ENCODE assay signal across 2 cellular contexts in the genomic region with DNA sequence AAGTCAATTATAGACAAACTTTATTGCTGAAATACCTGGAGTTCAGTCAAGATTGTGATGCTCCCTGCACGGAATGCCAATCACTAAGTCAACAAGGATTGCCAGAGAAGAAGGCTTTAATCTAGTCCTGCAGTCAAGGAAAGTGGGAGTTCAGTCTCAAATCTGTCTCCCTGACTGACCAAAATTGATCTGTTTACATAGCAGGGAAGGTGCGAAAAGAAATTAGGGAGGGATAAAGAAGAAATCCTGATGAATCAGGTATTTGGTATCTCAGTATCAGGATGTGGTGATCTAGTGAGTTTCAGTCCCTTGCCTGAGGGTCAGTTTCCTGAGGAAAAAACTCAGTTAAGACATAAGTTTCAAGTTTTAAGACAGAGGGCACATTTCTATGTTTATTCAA.
TF ChIP-seq lines count a peak whose summit lies in the region.

No MANE protein-coding gene starts in this region.

TF ChIP-seq in H1, 55 proteins besides CTCF, POLR2A, EP300 and RAD21:
- no peak for TF ChIP-seq TBP (IDR thresholded peaks at IDR 0.05; ENCODE audit: low read depth, low read length)
- no peak for TF ChIP-seq BRCA1 (IDR thresholded peaks at IDR 0.05; ENCODE audit: low read depth, low read length)
- no peak for TF ChIP-seq TAF1 (IDR thresholded peaks at IDR 0.05; ENCODE audit: low read depth, low read length)
- no peak for TF ChIP-seq SP1 (IDR thresholded peaks at IDR 0.05; ENCODE audit: low read depth, low read length)

TF ChIP-seq in HepG2, 621 proteins besides CTCF, POLR2A, EP300 and RAD21:
- TF ChIP-seq MEIS2 (CRISPR knock-in tag; IDR thresholded peaks at IDR 0.05), result no peak
- TF ChIP-seq, protein P1, sequence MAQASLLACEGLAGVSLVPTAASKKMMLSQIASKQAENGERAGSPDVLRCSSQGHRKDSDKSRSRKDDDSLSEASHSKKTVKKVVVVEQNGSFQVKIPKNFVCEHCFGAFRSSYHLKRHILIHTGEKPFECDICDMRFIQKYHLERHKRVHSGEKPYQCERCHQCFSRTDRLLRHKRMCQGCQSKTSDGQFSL (CRISPR knock-in tag; IDR thresholded peaks at IDR 0.05), result no peak
- TF ChIP-seq, protein P2, sequence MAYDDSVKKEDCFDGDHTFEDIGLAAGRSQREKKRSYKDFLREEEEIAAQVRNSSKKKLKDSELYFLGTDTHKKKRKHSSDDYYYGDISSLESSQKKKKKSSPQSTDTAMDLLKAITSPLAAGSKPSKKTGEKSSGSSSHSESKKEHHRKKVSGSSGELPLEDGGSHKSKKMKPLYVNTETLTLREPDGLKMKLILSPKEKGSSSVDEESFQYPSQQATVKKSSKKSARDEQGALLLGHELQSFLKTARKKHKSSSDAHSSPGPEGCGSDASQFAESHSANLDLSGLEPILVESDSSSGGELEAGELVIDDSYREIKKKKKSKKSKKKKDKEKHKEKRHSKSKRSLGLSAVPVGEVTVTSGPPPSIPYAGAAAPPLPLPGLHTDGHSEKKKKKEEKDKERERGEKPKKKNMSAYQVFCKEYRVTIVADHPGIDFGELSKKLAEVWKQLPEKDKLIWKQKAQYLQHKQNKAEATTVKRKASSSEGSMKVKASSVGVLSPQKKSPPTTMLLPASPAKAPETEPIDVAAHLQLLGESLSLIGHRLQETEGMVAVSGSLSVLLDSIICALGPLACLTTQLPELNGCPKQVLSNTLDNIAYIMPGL (CRISPR knock-in tag; IDR thresholded peaks at IDR 0.05; ENCODE audit: borderline replicate concordance in 1 of 2, low read depth in 1 of 2), result no peak
- no peak for TF ChIP-seq KAT8 (CRISPR knock-in tag; IDR thresholded peaks at IDR 0.05)
- TF ChIP-seq, protein P3, sequence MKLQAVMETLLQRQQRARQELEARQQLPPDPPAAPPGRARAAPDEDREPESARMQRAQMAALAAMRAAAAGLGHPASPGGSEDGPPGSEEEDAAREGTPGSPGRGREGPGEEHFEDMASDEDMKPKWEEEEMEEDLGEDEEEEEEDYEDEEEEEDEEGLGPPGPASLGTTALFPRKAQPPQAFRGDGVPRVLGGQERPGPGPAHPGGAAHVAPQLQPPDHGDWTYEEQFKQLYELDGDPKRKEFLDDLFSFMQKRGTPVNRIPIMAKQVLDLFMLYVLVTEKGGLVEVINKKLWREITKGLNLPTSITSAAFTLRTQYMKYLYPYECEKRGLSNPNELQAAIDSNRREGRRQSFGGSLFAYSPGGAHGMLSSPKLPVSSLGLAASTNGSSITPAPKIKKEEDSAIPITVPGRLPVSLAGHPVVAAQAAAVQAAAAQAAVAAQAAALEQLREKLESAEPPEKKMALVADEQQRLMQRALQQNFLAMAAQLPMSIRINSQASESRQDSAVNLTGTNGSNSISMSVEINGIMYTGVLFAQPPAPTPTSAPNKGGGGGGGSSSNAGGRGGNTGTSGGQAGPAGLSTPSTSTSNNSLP (IDR thresholded peaks at IDR 0.05; ENCODE audit: low read depth, low read length), result no peak
- no peak for TF ChIP-seq ZNF670 (CRISPR knock-in tag; IDR thresholded peaks at IDR 0.05; ENCODE audit: borderline replicate concordance)
- 0 out of 2 replicates have a peak, but pooled peaks have one; percentile 42 for TF ChIP-seq SETDB1 (CRISPR knock-in tag; IDR thresholded peaks at IDR 0.05; ENCODE audit: borderline replicate concordance)
- no peak for TF ChIP-seq FOXA1 (IDR thresholded peaks at IDR 0.05)
- 0 out of 2 replicates have a peak, but pooled peaks have one; percentile 19 for TF ChIP-seq FOXA1 (CRISPR knock-in tag; IDR thresholded peaks at IDR 0.05)
- TF ChIP-seq RELA (CRISPR knock-in tag; IDR thresholded peaks at IDR 0.05), result no peak
- TF ChIP-seq HOXA5 (CRISPR knock-in tag; IDR thresholded peaks at IDR 0.05), result no peak
- TF ChIP-seq PHB2 (IDR thresholded peaks at IDR 0.05; ENCODE audit: partially characterized antibody), result no peak
- TF ChIP-seq SMC3 (IDR thresholded peaks at IDR 0.05; ENCODE audit: low read length), result no peak
- TF ChIP-seq ADNP (CRISPR knock-in tag; IDR thresholded peaks at IDR 0.05), result no peak
